Comparison of ENCODE assay signal across 23 cellular contexts in the genomic region with DNA sequence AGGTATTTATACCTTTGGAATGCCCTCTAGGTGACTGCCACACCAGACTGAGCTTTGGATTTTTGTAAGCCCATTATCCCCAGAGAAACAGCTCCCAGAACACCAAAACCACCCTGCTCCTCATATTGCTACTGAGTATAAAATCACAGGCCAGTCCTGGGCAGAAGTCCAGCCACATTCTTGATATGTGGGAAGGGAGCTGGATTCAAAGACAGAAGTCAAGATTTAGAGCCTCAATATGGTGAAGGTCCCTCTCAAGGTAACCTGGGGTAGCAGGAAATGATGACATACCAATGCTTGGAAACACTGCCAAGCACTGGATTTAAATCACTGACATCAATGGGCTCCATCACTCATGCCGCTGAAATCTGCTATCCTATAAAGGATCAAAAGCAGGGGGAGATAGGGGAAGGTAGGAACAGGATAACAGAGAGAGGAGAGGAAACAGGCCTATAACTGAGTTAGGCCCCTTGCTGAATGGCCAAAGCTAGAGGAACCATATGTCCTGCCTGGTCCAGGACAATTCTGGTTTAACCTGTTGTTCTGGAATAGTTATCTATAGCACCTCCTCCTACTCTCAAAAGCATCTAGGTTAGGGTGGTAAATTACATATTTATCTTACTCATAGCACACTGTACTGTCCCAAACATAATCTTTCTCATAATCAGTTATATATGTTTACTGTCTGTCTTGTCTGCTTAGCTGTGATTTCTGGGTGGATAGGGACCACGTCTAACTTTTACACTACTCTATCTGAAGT.
A peak's percentile ranks its signal among the peaks of the same experiment; 100 is the strongest.
DNase-seq lines count a peak whose midpoint lies in the region; ATAC-seq and TF ChIP-seq lines count a peak whose summit lies in the region.
"Had no signal": no experiment of that assay in that cellular context is flagged by ENCODE, and none has a peak within 500 bp of the region (broad histone marks: within the 10 kb centered on the region; RNA-seq: fewer than 3 reads in every experiment).

No MANE protein-coding gene starts in this region.

- no peak overlapping the region for H3K27ac ChIP-seq in RWPE1
- peak overlapping the region; percentile 60 to 78 (median 74) for H3K27ac ChIP-seq in esophagus muscularis mucosa (replicated peaks in 1 of 4)
- no peak overlapping the region for H3K27ac ChIP-seq in ovary
- H3K27ac ChIP-seq: left ventricle myocardium inferior, right atrium auricular region, SJSA1, thyroid gland, WERI-Rb-1 had no signal

- H3K4me3 Mint-ChIP-seq in progenitor cell of endocrine pancreas (ENCODE audit: low read depth), result no peak overlapping the region
- H3K4me3 Mint-ChIP-seq: T-helper 1 cell treated with Interleukin-12 subunit alpha and Interleukin-12 subunit beta and Interleukin-4 antibody, amounts not matched to agents 30 μg/mL and 1 μg/mL, for 36 hours had no signal

- peaks cover 0 to 23% (median 18%) of the 10 kb centered on the region in 4 donors for H3K4me1 ChIP-seq in esophagus muscularis mucosa
- no peaks in the 10 kb centered on the region for H3K4me1 ChIP-seq in ovary (ENCODE audit: insufficient read depth)
- H3K4me1 ChIP-seq: left ventricle myocardium inferior, right atrium auricular region, SJSA1, thyroid gland had no signal

- intact Hi-C loops in esophagus muscularis mucosa (cut with DNase I), result loop anchor here (10.0 kb wide), 1 partner anchor 83 kb away; the partner anchor contains the start of gene NHS
- intact Hi-C loops in ovary (cut with DNase I), result no loop called here

- H3K27me3 Mint-ChIP-seq in progenitor cell of endocrine pancreas, result no peaks in the 10 kb centered on the region

- peak overlapping the region; percentile 33 for H3K27ac Mint-ChIP-seq in progenitor cell of endocrine pancreas
- H3K27ac Mint-ChIP-seq: T-helper 1 cell treated with Interleukin-12 subunit alpha and Interleukin-12 subunit beta and Interleukin-4 antibody, amounts not matched to agents 30 μg/mL and 1 μg/mL, for 36 hours had no signal

- H3K36me3 ChIP-seq in esophagus muscularis mucosa (no peaks in the 10 kb centered on the region), ovary (no peaks in the 10 kb centered on the region)
- H3K36me3 ChIP-seq: left ventricle myocardium inferior, right atrium auricular region, SJSA1, thyroid gland, WERI-Rb-1 had no signal

- H3K4me1 Mint-ChIP-seq in progenitor cell of endocrine pancreas (ENCODE audit: low read depth), result peaks cover 8% of the 10 kb centered on the region

- H3K4me3 ChIP-seq in esophagus muscularis mucosa (no peak overlapping the region), ovary (no peak overlapping the region)
- H3K4me3 ChIP-seq: left ventricle myocardium inferior, right atrium auricular region, SJSA1, thyroid gland had no signal

- POLR2A ChIA-PET in RWPE1 (lab: Yijun Ruan, JAX; ENCODE audit: low non-redundant PET), result no interaction called here

- H3K9me3 ChIP-seq in esophagus muscularis mucosa (peaks cover 0 to 7% (median 0%) of the 10 kb centered on the region in 4 donors), ovary (no peaks in the 10 kb centered on the region)
- H3K9me3 ChIP-seq: left ventricle myocardium inferior, right atrium auricular region, SJSA1, thyroid gland had no signal

- 55% methylated on average over 2 of the region's 2 CpGs for WGBS in esophagus muscularis mucosa
- 44 to 51% (median 48%) methylated on average over 2 of the region's 2 CpGs for WGBS in ovary, 3 donors

- no peak for TF ChIP-seq EP300 in esophagus muscularis mucosa (IDR thresholded peaks at IDR 0.05)
- no peak for TF ChIP-seq EP300 in ovary (IDR thresholded peaks at IDR 0.05)

- ATAC-seq in HG02610 (IDR thresholded peaks at IDR 0.05; ENCODE audit: unreplicated experiment), result no peak
- ATAC-seq: HCT116 had no signal

- TF ChIP-seq POLR2A in esophagus muscularis mucosa (IDR thresholded peaks at IDR 0.05; ENCODE audit: low read depth) (no peak), ovary (IDR thresholded peaks at IDR 0.05) (no peak)

- H3K9me3 Mint-ChIP-seq in progenitor cell of endocrine pancreas (ENCODE audit: low read depth), result peaks cover 3% of the 10 kb centered on the region
- H3K9me3 Mint-ChIP-seq: T-helper 1 cell treated with Interleukin-12 subunit alpha and Interleukin-12 subunit beta and Interleukin-4 antibody, amounts not matched to agents 30 μg/mL and 1 μg/mL, for 36 hours had no signal

- TF ChIP-seq CTCF in RWPE1 (conservative IDR thresholded peaks at IDR 0.05; ENCODE audit: low read depth) (no peak), esophagus muscularis mucosa (IDR thresholded peaks at IDR 0.05) (no peak), progenitor cell of endocrine pancreas (IDR thresholded peaks at IDR 0.05; ENCODE audit: unreplicated experiment) (no peak), ovary (IDR thresholded peaks at IDR 0.05) (no peak)

- CTCF ChIA-PET in RWPE1 (lab: Yijun Ruan, JAX), result interaction anchor here (0.6 kb wide), 1 partner anchor 244 kb away, joined by 4 read pairs; no protein-coding TSS in a partner anchor

- H3K36me3 Mint-ChIP-seq in progenitor cell of endocrine pancreas (ENCODE audit: insufficient read depth), result peaks cover 1% of the 10 kb centered on the region

- H3K27me3 ChIP-seq in esophagus muscularis mucosa (no peaks in the 10 kb centered on the region), ovary (no peaks in the 10 kb centered on the region)
- H3K27me3 ChIP-seq: right atrium auricular region, SJSA1, thyroid gland had no signal

- DNase-seq in RWPE1 (ENCODE audit: low spot score), result peak; percentile 1
- DNase-seq in esophagus muscularis mucosa (ENCODE audit: extremely low spot score), result no peak
- no peak for DNase-seq in progenitor cell of endocrine pancreas (ENCODE audit: low spot score, unreplicated experiment)
- no peak for DNase-seq in LoVo (ENCODE audit: low spot score)
- DNase-seq in SHP77 (lab: John Stamatoyannopoulos, UW), result no peak
- DNase-seq in ovary, result no peak
- DNase-seq: activated CD4-positive, alpha-beta T cell treated with anti-CD3 and anti-CD28 coated beads, Interleukin-2, amount 50 U/mL, for 4 hours; cerebellar nuclear complex; COR-L47; head of caudate nucleus; Karpas-422; left ventricle myocardium inferior; NCI-H1092; NCI-H1930; NCI-H345; stimulated activated CD4-positive, alpha-beta T cell treated with anti-CD3 and anti-CD28 coated beads, Interleukin-15, amount 100 ng/mL, for 24 hours; thyroid gland; WERI-Rb-1 had no signal

Comparison
In these comparisons a context has a peak if more than half of its experiments do, and no peak if none do; other contexts are left out.
1. H3K27ac ChIP-seq: peak in esophagus muscularis mucosa (4 of 4); none in RWPE1 (single experiment) and ovary (0 of 2).